ENCODE assay signal across 15 cellular contexts in genomic region chr16:85541619-85542547, GRCh38.
DNase-seq lines count a peak whose midpoint lies in the region; ATAC-seq and TF ChIP-seq lines count a peak whose summit lies in the region.
"Had no signal": no experiment of that assay in that cellular context is flagged by ENCODE, and none has a peak within 500 bp of the region (broad histone marks: within the 10 kb centered on the region; RNA-seq: fewer than 3 reads in every experiment).

No MANE protein-coding gene starts in this region.

- no peak overlapping the region for H3K4ac ChIP-seq in neuronal stem cell (ENCODE audit: low read length)

- peaks cover 13% of the 10 kb centered on the region; the same call in 1 of the 2 replicates for H3K36me3 ChIP-seq in DND-41 (ENCODE audit: insufficient read depth, low read length)
- H3K36me3 ChIP-seq in neuronal stem cell (replicated peaks in 1 of 2; ENCODE audit: control insufficient read depth in 2 of 2, insufficient read depth in 2 of 2, low read length in 2 of 2): no peaks in the 10 kb centered on the region
- H3K36me3 ChIP-seq: tibial artery had no signal

- no peaks in the 10 kb centered on the region for H3K4me1 ChIP-seq in DND-41 (ENCODE audit: insufficient read depth, low read length)
- H3K4me1 ChIP-seq in neuronal stem cell (ENCODE audit: control insufficient read depth in 2 of 2, insufficient read depth in 1 of 2, low read depth in 1 of 2, low read length in 2 of 2): peaks cover 0 to 23% of the 10 kb centered on the region in 2 donors
- H3K4me1 ChIP-seq: tibial artery had no signal

- peak overlapping the region; percentile 11 for H3K18ac ChIP-seq in neuronal stem cell (ENCODE audit: low read length)

- no peaks in the 10 kb centered on the region for H3K27me3 ChIP-seq in DND-41 (ENCODE audit: insufficient read depth, low read length, poor library complexity)
- H3K27me3 ChIP-seq in neuronal stem cell (ENCODE audit: control insufficient read depth in 3 of 3, insufficient read depth in 3 of 3, low read depth in 1 of 3, low read length in 3 of 3): no peaks in the 10 kb centered on the region
- H3K27me3 ChIP-seq: tibial artery had no signal

- H3K79me1 ChIP-seq in neuronal stem cell (ENCODE audit: low read depth, low read length): no peaks in the 10 kb centered on the region

- peaks cover 14% of the 10 kb centered on the region for H3K9me3 ChIP-seq in DND-41 (ENCODE audit: insufficient read depth, low read length, severe bottlenecking)
- H3K9me3 ChIP-seq in neuronal stem cell (replicated peaks in 1 of 2; ENCODE audit: control insufficient read depth in 2 of 2, insufficient read depth in 1 of 2, low read depth in 1 of 2, low read length in 2 of 2): peaks cover 9 to 22% of the 10 kb centered on the region in 2 donors

- no peak overlapping the region for H3K14ac ChIP-seq in neuronal stem cell (ENCODE audit: low read length)

- H3K36me3 Mint-ChIP-seq in endothelial cell (ENCODE audit: low read depth, unreplicated experiment): peaks cover 4% of the 10 kb centered on the region
- H3K36me3 Mint-ChIP-seq: stimulated activated effector memory CD8-positive, alpha-beta T cell treated with anti-CD3 and anti-CD28 coated beads, Interleukin-12 subunit alpha, Interleukin-12 subunit beta, amount 100 ng/mL, for 72 hours had no signal

- H3K23ac ChIP-seq in neuronal stem cell (ENCODE audit: low read depth, low read length, poor library complexity): no peak overlapping the region

- H3K79me2 ChIP-seq in DND-41 (ENCODE audit: insufficient read depth, low read length): no peaks in the 10 kb centered on the region

- no peak overlapping the region for H4K8ac ChIP-seq in neuronal stem cell (ENCODE audit: low read depth, low read length)

- 0 out of 2 replicates have a peak, but pooled peaks cover 3% of the 10 kb centered on the region for H4K20me1 ChIP-seq in DND-41 (ENCODE audit: insufficient read depth, low read length)

- H3K9me3 Mint-ChIP-seq in endothelial cell (ENCODE audit: unreplicated experiment): no peaks in the 10 kb centered on the region
- H3K9me3 Mint-ChIP-seq: activated CD4-positive, alpha-beta T cell treated with anti-CD3 and anti-CD28 coated beads, Interleukin-2, amount 10 ng/mL, durations not matched to agents 24 days and 14 days had no signal

- H2BK12ac ChIP-seq in neuronal stem cell (ENCODE audit: low read length): no peak overlapping the region

- no peak overlapping the region for H3K4me3 ChIP-seq in DND-41 (ENCODE audit: low read depth in 1 of 2, low read length in 2 of 2)
- no peak overlapping the region for H3K4me3 ChIP-seq in neuronal stem cell (ENCODE audit: low read length in 2 of 2)
- H3K4me3 ChIP-seq: mucosa of descending colon, smooth muscle cell, tibial artery had no signal

- no peak overlapping the region for H3K9ac ChIP-seq in DND-41 (ENCODE audit: low read depth, low read length)
- no peak overlapping the region for H3K9ac ChIP-seq in neuronal stem cell (ENCODE audit: low read depth, low read length, poor library complexity)

- no peak overlapping the region for H2AFZ ChIP-seq in DND-41 (ENCODE audit: low read depth, low read length)
- H2AFZ ChIP-seq in neuronal stem cell (ENCODE audit: low read length): peak overlapping the region; percentile 44

- ATAC-seq in DND-41 (ENCODE audit: insufficient read depth, low read depth) (peak; percentile 31; the same call in 1 of the 3 replicates), GM18858 (IDR thresholded peaks at IDR 0.05; ENCODE audit: unreplicated experiment) (no peak)
- ATAC-seq: stimulated activated effector memory CD8-positive, alpha-beta T cell treated with anti-CD3 and anti-CD28 coated beads, Interleukin-12 subunit alpha, Interleukin-12 subunit beta, amount 100 ng/mL, for 72 hours had no signal

- H2BK5ac ChIP-seq in neuronal stem cell (ENCODE audit: low read length): peak overlapping the region; percentile 10

- H3K27ac ChIP-seq in DND-41 (ENCODE audit: low read length) (no peak overlapping the region), neuronal stem cell (replicated peaks; ENCODE audit: low read length) (no peak overlapping the region)
- H3K27ac ChIP-seq: tibial artery had no signal

- TF ChIP-seq CTCF in DND-41 (IDR thresholded peaks at IDR 0.05; ENCODE audit: borderline replicate concordance, extremely low read depth, low read length, poor library complexity, severe bottlenecking): no peak
- no peak for TF ChIP-seq CTCF in endothelial cell (IDR thresholded peaks at IDR 0.05; ENCODE audit: unreplicated experiment)

- peaks cover 11% of the 10 kb centered on the region for H3K4me1 Mint-ChIP-seq in endothelial cell (ENCODE audit: unreplicated experiment)
- H3K4me1 Mint-ChIP-seq: activated CD4-positive, alpha-beta T cell treated with anti-CD3 and anti-CD28 coated beads, Interleukin-2, amount 10 ng/mL, durations not matched to agents 24 days and 14 days had no signal

- peaks cover 6% of the 10 kb centered on the region for H3K27me3 Mint-ChIP-seq in endothelial cell (ENCODE audit: unreplicated experiment)
- H3K27me3 Mint-ChIP-seq: activated CD4-positive, alpha-beta T cell treated with anti-CD3 and anti-CD28 coated beads, Interleukin-2, amount 10 ng/mL, durations not matched to agents 24 days and 14 days had no signal

- H2BK120ac ChIP-seq in neuronal stem cell (ENCODE audit: low read depth, low read length): no peak overlapping the region

- DNase-seq in DND-41 (no peak), NCI-H524 treated with DMSO at 0.1 percent for 48 hours (lab: John Stamatoyannopoulos, UW) (peak; percentile 92), endothelial cell (ENCODE audit: low spot score) (no peak), neuronal stem cell (ENCODE audit: low spot score) (no peak), putamen (ENCODE audit: low spot score) (no peak), iPS-NIHi11 (ENCODE audit: low spot score) (no peak), RPMI8226 (no peak)
- DNase-seq: activated CD4-positive, alpha-beta T cell treated with anti-CD3 and anti-CD28 coated beads, Interleukin-2, amount 10 ng/mL, durations not matched to agents 24 days and 14 days; activated CD8-positive, alpha-beta memory T cell treated with anti-CD3 and anti-CD28 coated beads, Interleukin-2, amount 50 U/mL, for 48 hours; mucosa of descending colon; OCI-M1; tibial artery had no signal

- peak overlapping the region; percentile 6 for H3K4me3 Mint-ChIP-seq in endothelial cell (ENCODE audit: unreplicated experiment)
- H3K4me3 Mint-ChIP-seq: activated CD4-positive, alpha-beta T cell treated with anti-CD3 and anti-CD28 coated beads, Interleukin-2, amount 10 ng/mL, durations not matched to agents 24 days and 14 days; stimulated activated effector memory CD8-positive, alpha-beta T cell treated with anti-CD3 and anti-CD28 coated beads, Interleukin-12 subunit alpha, Interleukin-12 subunit beta, amount 100 ng/mL, for 72 hours had no signal

- H3K4me2 ChIP-seq in DND-41 (ENCODE audit: insufficient read depth, low read length) (no peak overlapping the region), neuronal stem cell (ENCODE audit: insufficient read depth, low read length, poor library complexity, severe bottlenecking) (no peak overlapping the region)
- H3K4me2 ChIP-seq: smooth muscle cell had no signal

- H2BK15ac ChIP-seq in neuronal stem cell (ENCODE audit: low read length): no peak overlapping the region

- H4K91ac ChIP-seq in neuronal stem cell (ENCODE audit: low read depth, low read length, poor library complexity): no peak overlapping the region

- no CpG with 5 or more reads among the region's 21 CpGs for WGBS in neuronal stem cell (ENCODE audit: extremely low coverage in 2 of 2, insufficient read length in 2 of 2, insufficient replicate concordance in 1 of 2), 2 donors

- H2AK5ac ChIP-seq in neuronal stem cell (ENCODE audit: low read depth, low read length): no peak overlapping the region

- no peak overlapping the region for H3K27ac Mint-ChIP-seq in endothelial cell (ENCODE audit: unreplicated experiment)
- H3K27ac Mint-ChIP-seq: activated CD4-positive, alpha-beta T cell treated with anti-CD3 and anti-CD28 coated beads, Interleukin-2, amount 10 ng/mL, durations not matched to agents 24 days and 14 days; stimulated activated effector memory CD8-positive, alpha-beta T cell treated with anti-CD3 and anti-CD28 coated beads, Interleukin-12 subunit alpha, Interleukin-12 subunit beta, amount 100 ng/mL, for 72 hours had no signal
